In the genomic region with DNA sequence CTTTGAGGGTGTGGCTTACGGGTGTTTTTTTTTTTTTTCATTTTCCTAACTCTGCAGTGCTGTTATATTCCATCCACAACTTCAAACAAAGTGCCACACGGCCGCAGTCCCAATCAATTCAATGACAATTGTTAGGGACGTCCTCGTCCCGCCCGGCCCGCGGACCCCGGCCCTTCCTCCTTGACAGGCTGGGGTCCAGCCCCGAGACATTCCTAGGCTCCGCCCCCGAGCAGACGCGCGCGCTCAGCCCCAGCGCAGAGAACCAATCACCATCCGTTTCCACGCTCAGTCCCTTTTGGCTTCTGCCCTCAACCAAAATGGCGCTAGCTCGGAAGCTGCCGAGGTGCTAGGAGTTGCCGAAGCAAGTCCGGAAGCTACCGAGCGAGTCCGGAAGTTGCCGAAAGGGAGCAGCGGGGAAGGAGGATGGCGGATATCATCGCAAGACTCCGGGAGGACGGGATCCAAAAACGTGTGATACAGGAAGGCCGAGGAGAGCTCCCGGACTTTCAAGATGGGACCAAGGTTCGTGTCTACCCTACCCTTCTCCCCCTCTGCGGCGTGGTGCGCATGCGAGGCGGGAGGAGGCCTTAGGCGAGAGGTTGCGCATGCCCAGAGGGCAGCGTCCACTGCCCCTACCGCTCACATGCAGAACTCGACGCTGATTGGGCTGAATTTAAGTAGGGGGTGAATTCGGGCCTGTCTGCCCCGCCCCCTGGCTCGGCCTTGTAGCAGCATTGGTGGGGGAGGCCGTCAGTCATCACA, we compare ENCODE assay signal across 8 cellular contexts. TPM values are rescaled to one million over a fixed set of nuclear protein-coding genes. Genes with fewer than 3 reads are reported as not detected.
DNase-seq lines count a peak whose midpoint lies in the region; ATAC-seq, FAIRE-seq and TF ChIP-seq lines count a peak whose summit lies in the region.

Gene AIP (plus strand): TSS at position 291 of the 762 bp plus-strand sequence. CDS start 133 bp downstream, at position 424.

- H2BK15ac ChIP-seq in H1 (ENCODE audit: low read length) (peak within 1 kb of the TSS; percentile 78; the same call in 1 of the 2 replicates), mesenchymal stem cell (ENCODE audit: low read depth, poor library complexity, severe bottlenecking) (no peak within 1 kb of the TSS)

- POLR2A ChIA-PET in Caco-2 (lab: Charles Lee) (interaction anchor here (0.6 to 1.8 kb wide), 12 partner anchors 9 to 147 kb away, joined by 3 to 16 read pairs (median 5); partner anchors contain the start of genes GSTP1, NUDT8, PPP1CA and RAD9A), H1 (lab: Charles Lee; ENCODE audit: partially characterized antibody) (interaction anchor here (0.8 to 2.1 kb wide), 6 partner anchors 9 to 87 kb away, joined by 3 to 7 read pairs (median 4); partner anchors contain the start of gene TMEM134)

- H3K27me3 Mint-ChIP-seq in Caco-2 (ENCODE audit: insufficient read depth, unreplicated experiment) = no peaks in the 10 kb centered on the region

- no peak within 1 kb of the TSS; the same call in 1 of the 2 replicates for H2AK5ac ChIP-seq in H1 (ENCODE audit: low read depth, low read length)
- peak within 1 kb of the TSS; percentile 58 for H2AK5ac ChIP-seq in mesenchymal stem cell (ENCODE audit: low read length, severe bottlenecking)

- TF ChIP-seq POLR2A in H1 (IDR thresholded peaks at IDR 0.05; ENCODE audit: control extremely low read depth in 1 of 2, low read depth in 2 of 2, low read length in 2 of 2) = peak in 1 of 2 experiments; percentile 64; a peak in 2 of 3 replicates

- intact Hi-C loops in Caco-2 (cut with micrococcal nuclease; ENCODE audit: unreplicated experiment) = loop anchor here (1.0 to 5.0 kb wide), 7 partner anchors 14 to 81 kb away; partner anchors contain the start of genes CDK2AP2, CORO1B, PPP1CA and RPS6KB2

- TF ChIP-seq RAD21 in H1 (IDR thresholded peaks at IDR 0.05 in 1 of 2, conservative IDR thresholded peaks at IDR 0.05 in 1 of 2; ENCODE audit: low read depth in 2 of 2, low read length in 2 of 2) = no peak

- peak within 1 kb of the TSS; percentile 98; the same call in 1 of the 2 replicates for H4K8ac ChIP-seq in H1 (ENCODE audit: extremely low read depth, insufficient read depth, low read length)
- peak within 1 kb of the TSS; percentile 92 for H4K8ac ChIP-seq in mesenchymal stem cell (ENCODE audit: low read length)

- H3K79me2 ChIP-seq in H1 (ENCODE audit: control insufficient read depth in 1 of 2, insufficient read depth in 2 of 2, low read length in 2 of 2) = no peaks in the 10 kb centered on the region

- peak within 1 kb of the TSS; percentile 76 for H2BK5ac ChIP-seq in H1 (ENCODE audit: low read depth, low read length)
- H2BK5ac ChIP-seq in mesenchymal stem cell (ENCODE audit: low read depth, low read length, poor library complexity, severe bottlenecking) = peak within 1 kb of the TSS; percentile 22

- H3K36me3 Mint-ChIP-seq in Caco-2 (ENCODE audit: insufficient read depth, unreplicated experiment) = peaks cover 42% of the 10 kb centered on the region

- ATAC-seq in GM21367 (IDR thresholded peaks at IDR 0.05; ENCODE audit: unreplicated experiment) = peak; percentile 48

- H3K4me3 Mint-ChIP-seq in Caco-2 (ENCODE audit: unreplicated experiment) = peak within 1 kb of the TSS; percentile 99

- FAIRE-seq in HTR-8/SVneo (lab: Jason Lieb, UNC) (peak; percentile 96), H1 (lab: Jason Lieb, UNC) (no peak)

- H3K79me1 ChIP-seq in H1 (ENCODE audit: low read depth, low read length) (no peaks in the 10 kb centered on the region), mesenchymal stem cell (replicated peaks; ENCODE audit: low read length, poor library complexity, severe bottlenecking) (peaks cover 20% of the 10 kb centered on the region)

- no peaks in the 10 kb centered on the region for H3K9me3 Mint-ChIP-seq in Caco-2 (ENCODE audit: unreplicated experiment)

- peak within 1 kb of the TSS; percentile 67 for H3K27ac ChIP-seq in H1 (ENCODE audit: low read depth, low read length)
- H3K27ac ChIP-seq in mesenchymal stem cell (ENCODE audit: low read length, poor library complexity, severe bottlenecking) = peak within 1 kb of the TSS; percentile 79

- H3K14ac ChIP-seq in H1 (ENCODE audit: insufficient read length) (no peak within 1 kb of the TSS), mesenchymal stem cell (ENCODE audit: low read length in 2 of 2) (peak within 1 kb of the TSS in 1 of 2 experiments; percentile 98)

- H3K4me3 ChIP-seq in Caco-2 (ENCODE audit: low read depth, low read length) (peak within 1 kb of the TSS; percentile 48), H1 (ENCODE audit: extremely low read depth in 1 of 4, insufficient read depth in 2 of 4, low read depth in 3 of 4, low read length in 4 of 4) (peak within 1 kb of the TSS; percentile 44 to 64 (median 60)), mesenchymal stem cell (ENCODE audit: insufficient read depth in 1 of 2, low read depth in 1 of 2, low read length in 2 of 2) (peak within 1 kb of the TSS; percentile 71 to 82)

- H2BK12ac ChIP-seq in H1 (ENCODE audit: low read depth, low read length) = peak within 1 kb of the TSS; percentile 92; the same call in 1 of the 2 replicates
- peak within 1 kb of the TSS in 1 of 2 experiments; percentile 83 for H2BK12ac ChIP-seq in mesenchymal stem cell (ENCODE audit: low read length in 2 of 2)

- H2BK120ac ChIP-seq in H1 (replicated peaks; ENCODE audit: low read depth, low read length) = no peak within 1 kb of the TSS
- no peak within 1 kb of the TSS for H2BK120ac ChIP-seq in mesenchymal stem cell (ENCODE audit: low read depth, low read length)

- H3K27me3 ChIP-seq in Caco-2 (replicated peaks; ENCODE audit: control insufficient read depth, insufficient read depth, low read length) = no peaks in the 10 kb centered on the region
- H3K27me3 ChIP-seq in H1 (replicated peaks in 1 of 4; ENCODE audit: control insufficient read depth in 3 of 4, extremely low read depth in 1 of 4, insufficient read depth in 3 of 4, low read length in 3 of 4) = peaks cover 0 to 10% (median 9%) of the 10 kb centered on the region in 4 experiments; a peak in 6 of 7 replicates
- no peaks in the 10 kb centered on the region for H3K27me3 ChIP-seq in mesenchymal stem cell (ENCODE audit: control insufficient read depth in 1 of 2, insufficient read depth in 1 of 2, low read length in 2 of 2)

- peak within 1 kb of the TSS; percentile 54 to 70 for H3K4me2 ChIP-seq in H1 (ENCODE audit: insufficient read depth in 1 of 2, low read depth in 2 of 2, low read length in 2 of 2)
- peak within 1 kb of the TSS; percentile 85 for H3K4me2 ChIP-seq in mesenchymal stem cell (ENCODE audit: low read length, poor library complexity, severe bottlenecking)

- TF ChIP-seq CTCF in Caco-2 (IDR thresholded peaks at IDR 0.05; ENCODE audit: insufficient read depth in 1 of 2, low read depth in 1 of 2, low read length in 1 of 2, severe bottlenecking in 1 of 2, unreplicated experiment in 1 of 2) (peak; percentile 25 to 65), H1 (IDR thresholded peaks at IDR 0.05; ENCODE audit: control extremely low read depth in 1 of 3, insufficient read depth in 1 of 3, low read depth in 1 of 3, low read length in 3 of 3) (peak in 1 of 3 experiments; percentile 8; a peak in 1 of 4 replicates)

- H4K5ac ChIP-seq in H1 (ENCODE audit: insufficient read length, low read depth, low read length) = peak within 1 kb of the TSS; percentile 96

- peak within 1 kb of the TSS; percentile 39; the same call in 1 of the 2 replicates for H2AFZ ChIP-seq in H1 (ENCODE audit: low read length)
- H2AFZ ChIP-seq in mesenchymal stem cell (ENCODE audit: low read depth, low read length) = peak within 1 kb of the TSS; percentile 86

- H4K20me1 ChIP-seq in H1 (replicated peaks in 1 of 2; ENCODE audit: control insufficient read depth in 1 of 2, insufficient read depth in 2 of 2, low read length in 2 of 2) = peaks cover 0 to 5% of the 10 kb centered on the region in 2 experiments

- H4K91ac ChIP-seq in H1 (replicated peaks; ENCODE audit: insufficient read length, low read length) (peak within 1 kb of the TSS; percentile 84), mesenchymal stem cell (ENCODE audit: low read length) (peak within 1 kb of the TSS; percentile 84)

- peaks cover 2% of the 10 kb centered on the region for H3K36me3 ChIP-seq in Caco-2 (ENCODE audit: control insufficient read depth, insufficient read depth, low read length)
- H3K36me3 ChIP-seq in H1 (ENCODE audit: control insufficient read depth in 2 of 4, insufficient read depth in 4 of 4, low read length in 3 of 4) = peaks cover 0 to 3% (median 0%) of the 10 kb centered on the region in 4 experiments; a peak in 1 of 8 replicates
- H3K36me3 ChIP-seq in mesenchymal stem cell (ENCODE audit: control insufficient read depth in 1 of 2, insufficient read depth in 2 of 2, low read depth in 1 of 2, low read length in 2 of 2) = peaks cover 11 to 13% of the 10 kb centered on the region in 2 experiments

- no peak for TF ChIP-seq EP300 in H1 (IDR thresholded peaks at IDR 0.05; ENCODE audit: borderline replicate concordance in 1 of 2, low read depth in 2 of 2, low read length in 2 of 2)

- BruUV-seq in Caco-2 (replicated peaks; lab: Mats Ljungman, UMichigan) = TSS peak; percentile 92

- 3% methylated on average over 52 of the region's 53 CpGs; no CpG with 5 or more reads in 1 of the 2 experiments for WGBS in H1 (ENCODE audit: extremely low coverage in 1 of 2, insufficient coverage in 1 of 2, insufficient read length in 1 of 2, insufficient replicate concordance in 2 of 2, low coverage in 1 of 2, low lambda C conversion rate in 2 of 2, missing lambda C conversion rate in 1 of 2), 2 experiments
- WGBS in mesenchymal stem cell = 6% methylated on average over 48 of the region's 53 CpGs

- H3K4me1 Mint-ChIP-seq in Caco-2 (ENCODE audit: low read depth, unreplicated experiment) = peaks cover 24% of the 10 kb centered on the region

- no peak within 1 kb of the TSS for H2BK20ac ChIP-seq in H1 (ENCODE audit: low read length)

- H3K4ac ChIP-seq in H1 (replicated peaks; ENCODE audit: insufficient read length, low read depth, low read length) = no peak within 1 kb of the TSS
- peak within 1 kb of the TSS; percentile 19 to 97 for H3K4ac ChIP-seq in mesenchymal stem cell (ENCODE audit: low read depth in 1 of 2, low read length in 2 of 2)

- H3K4me1 ChIP-seq in Caco-2 (peaks cover 4% of the 10 kb centered on the region; the same call in 1 of the 2 replicates), H1 (replicated peaks in 1 of 4; ENCODE audit: control insufficient read depth in 3 of 4, insufficient read depth in 4 of 4, low read length in 3 of 4) (peaks cover 0 to 3% (median 3%) of the 10 kb centered on the region in 4 experiments; a peak in 3 of 7 replicates), mesenchymal stem cell (ENCODE audit: control insufficient read depth, insufficient read depth, low read depth, low read length) (peaks cover 19% of the 10 kb centered on the region)

- peak; percentile 100 for DNase-seq in Caco-2
- DNase-seq in HTR-8/SVneo (ENCODE audit: insufficient read length, low spot score) = peak; percentile 100
- peak; percentile 99 for DNase-seq in NOMO-1 treated with dmso at 0.1 percent for 144 hours (lab: John Stamatoyannopoulos, UW; ENCODE audit: unreplicated experiment)
- DNase-seq in activated CD8-positive, alpha-beta memory T cell treated with anti-CD3 and anti-CD28 coated beads for 48 hours (ENCODE audit: low read depth in 2 of 3, low spot score in 2 of 3) = peak; percentile 90 to 91 (median 90)
- DNase-seq in H1 (ENCODE audit: low read depth in 1 of 2, low spot score in 2 of 2) = peak; percentile 93 to 97
- DNase-seq in mesenchymal stem cell = peak; percentile 98
- DNase-seq in stimulated activated CD8-positive, alpha-beta memory T cell treated with anti-CD3 and anti-CD28 coated beads, Interleukin-12 subunit alpha, Interleukin-12 subunit beta, amount 100 ng/mL, for 4 hours (ENCODE audit: low read depth) = peak; percentile 90

- H3K23ac ChIP-seq in H1 (ENCODE audit: insufficient read length) (no peak within 1 kb of the TSS), mesenchymal stem cell (ENCODE audit: low read length in 2 of 2) (peak within 1 kb of the TSS in 1 of 2 experiments; percentile 23)

- H3K56ac ChIP-seq in H1 (replicated peaks; ENCODE audit: insufficient read length, low read depth, low read length) = no peak within 1 kb of the TSS

- H3K18ac ChIP-seq in H1 (ENCODE audit: extremely low read depth, low read length) = peak within 1 kb of the TSS; percentile 94
- peak within 1 kb of the TSS; percentile 68 to 97 for H3K18ac ChIP-seq in mesenchymal stem cell (ENCODE audit: low read depth in 1 of 2, low read length in 2 of 2)

- CTCF ChIA-PET in Caco-2 (lab: Charles Lee) = interaction anchor here (0.6 to 2.1 kb wide), 6 partner anchors 14 to 131 kb away, joined by 3 to 14 read pairs (median 3); partner anchors contain the start of genes CLCF1, PPP1CA, RAD9A and TMEM134
- CTCF ChIA-PET in H1 (lab: Charles Lee; ENCODE audit: partially characterized antibody) = interaction anchor here (0.8 to 1.0 kb wide), 2 partner anchors 85 to 91 kb away, joined by 3 to 4 read pairs; partner anchors contain the start of gene RAD9A

- no peaks in the 10 kb centered on the region for H3K9me3 ChIP-seq in Caco-2
- no peaks in the 10 kb centered on the region for H3K9me3 ChIP-seq in H1 (ENCODE audit: insufficient read depth in 2 of 2, low read depth in 1 of 2, low read length in 1 of 2)
- no peaks in the 10 kb centered on the region for H3K9me3 ChIP-seq in mesenchymal stem cell (ENCODE audit: control insufficient read depth, low read length)

- no peaks in the 10 kb centered on the region for H3K23me2 ChIP-seq in H1 (ENCODE audit: low read depth, low read length)

- H3K27ac Mint-ChIP-seq in Caco-2 (ENCODE audit: unreplicated experiment) = peak within 1 kb of the TSS; percentile 99

- H3K9ac ChIP-seq in H1 (replicated peaks in 1 of 4; ENCODE audit: extremely low read depth in 1 of 4, low read depth in 3 of 4, low read length in 3 of 4) = peak within 1 kb of the TSS in 3 of 4 experiments; percentile 62 to 79 (median 70); a peak in 6 of 7 replicates
- peak within 1 kb of the TSS; percentile 89 for H3K9ac ChIP-seq in mesenchymal stem cell (ENCODE audit: low read length)

RNA-seq across cellular contexts. Expression of gene AIP, which starts in this region (rescaled TPM):
- 110 and 112 TPM in 2 replicates for total RNA-seq in Caco-2 (2022)
- 28.8 and 29.8 TPM in 2 replicates for total RNA-seq in H1 (2021; fragmentation: NEBNext Ultra II Directional; extraction: Animal tissue kit (Norgen Biotek cat#: 25700))
- 54.4 and 68.6 TPM in 2 replicates for polyA plus RNA-seq in H1 (2011; rRNA removed)
- 66.1 TPM for polyA plus RNA-seq in H1 (2011; cell fraction: cytosol; rRNA removed)
- polyA plus RNA-seq in H1 (2011; cell fraction: nucleus; rRNA removed) = 52.2 TPM
- polyA plus RNA-seq in H1 (2012, experiment 1 of 2) = 25.4 to 39.2 TPM (median 35.0 TPM) in 4 replicates
- 35.9 TPM for polyA plus RNA-seq in H1 (2012, experiment 2 of 2)
- polyA plus RNA-seq in H1 (2013, experiment 1 of 2) = 19.5 TPM
- polyA plus RNA-seq in H1 (2013, experiment 2 of 2) = 19.1 TPM
- 27.2 TPM in 2 replicates for polyA minus RNA-seq in H1 (2011; rRNA and poly(A)+ RNA removed)
- polyA minus RNA-seq in H1 (2011; cell fraction: cytosol; rRNA and poly(A)+ RNA removed) = 19.8 TPM
- polyA minus RNA-seq in H1 (2011; cell fraction: nucleus; rRNA and poly(A)+ RNA removed) = 17.7 TPM
- 36.9 TPM for polyA plus RNA-seq in mesenchymal stem cell (2013, experiment 1 of 2)
- polyA plus RNA-seq in mesenchymal stem cell (2013, experiment 2 of 2) = 37.6 TPM

Comparison
In these comparisons a context has a peak if more than half of its experiments do, and no peak if none do; other contexts are left out.
1. Peak in every context shown above with its lines: DNase-seq, ATAC-seq, H3K4me3 ChIP-seq and H3K27ac ChIP-seq.